In genomic region chr14:104467236-104467635, GRCh38 we compare ENCODE assay signal across 11 cellular contexts.
"Had no signal": no experiment of that assay in that cellular context is flagged by ENCODE, and none has a peak within 500 bp of the region (broad histone marks: within the 10 kb centered on the region; RNA-seq: fewer than 3 reads in every experiment).

No MANE protein-coding gene starts in this region.

- FAIRE-seq: H1, H54 had no signal

- H3K4me3 Mint-ChIP-seq: GM23338, H9, HFFc6 had no signal

- H3K9ac ChIP-seq: GM23248 had no signal

- H3K4me1 Mint-ChIP-seq: GM23338 had no signal

- H3K9me3 Mint-ChIP-seq: H9 had no signal

- H3K27ac ChIP-seq: GM23248 had no signal

- H3K9me3 ChIP-seq: HAP-1 had no signal

- H3K36me3 ChIP-seq: HAP-1 had no signal

- H3K27ac Mint-ChIP-seq: GM23338, H9, HFFc6 had no signal

- H3K4me1 ChIP-seq: HAP-1 had no signal

- DNase-seq: GM23248, GOT3, H7, H9, HCEC 1CT, HFFc6 had no signal

- H2AFZ ChIP-seq: GM23248, GM23338 had no signal

- H3K4me3 ChIP-seq: GM23248, GM23338, HAP-1 had no signal

- H3K4me2 ChIP-seq: GM23338 had no signal

- ATAC-seq: GM23338, HCT116 had no signal
